Comparison of ENCODE assay signal across 11 cellular contexts in genomic region chr2:196961889-196962288, GRCh38. TPM values are rescaled to one million over a fixed set of nuclear protein-coding genes. Genes with fewer than 3 reads are reported as not detected.
DNase-seq lines count a peak whose midpoint lies in the region; ATAC-seq, FAIRE-seq and TF ChIP-seq lines count a peak whose summit lies in the region.
"Had no signal": no experiment of that assay in that cellular context is flagged by ENCODE, and none has a peak within 500 bp of the region (broad histone marks: within the 10 kb centered on the region; RNA-seq: fewer than 3 reads in every experiment).

No MANE protein-coding gene starts in this region.

- FAIRE-seq in RCC 7860 (lab: Jason Lieb, UNC) = no peak
- FAIRE-seq: endometrium had no signal

- no peak for TF ChIP-seq EP300 in SK-N-SH (IDR thresholded peaks at IDR 0.05; ENCODE audit: borderline replicate concordance in 1 of 2, low read depth in 1 of 2, low read length in 1 of 2)

- CTCF ChIA-PET in SK-N-SH (lab: Yijun Ruan, JAX) = no interaction called here

- peaks cover 4 to 19% of the 10 kb centered on the region in 2 donors for H3K9me3 Mint-ChIP-seq in activated naive CD4-positive, alpha-beta T cell treated with anti-CD3 and anti-CD28 coated beads, Interleukin-2, amount 50 U/mL, for 72 hours

- H3K9me3 ChIP-seq in SK-N-SH = no peaks in the 10 kb centered on the region

- TF ChIP-seq RAD21 in SK-N-SH (IDR thresholded peaks at IDR 0.05; ENCODE audit: low read length) = no peak

- H3K4me3 ChIP-seq in SK-N-SH (ENCODE audit: low read depth in 2 of 2, low read length in 1 of 2) = no peak overlapping the region

- no peaks in the 10 kb centered on the region for H3K79me2 ChIP-seq in SK-N-SH (ENCODE audit: insufficient read depth)

- H3K4me2 ChIP-seq in SK-N-SH = no peak overlapping the region

- no peaks in the 10 kb centered on the region for H3K9me2 ChIP-seq in SK-N-SH

- H3K36me3 ChIP-seq in SK-N-SH (replicated peaks in 1 of 2; ENCODE audit: control insufficient read depth in 1 of 2, insufficient read depth in 2 of 2, low read length in 1 of 2) = no peaks in the 10 kb centered on the region

- peak in 1 of 2 donors; percentile 41 for DNase-seq in activated naive CD4-positive, alpha-beta T cell treated with anti-CD3 and anti-CD28 coated beads, Interleukin-2, amount 50 U/mL, for 72 hours (ENCODE audit: low spot score in 2 of 2)
- DNase-seq in activated naive CD4-positive, alpha-beta T cell treated with anti-CD3 and anti-CD28 coated beads, Interleukin-2, amount 50 U/mL, for 16 hours = no peak
- DNase-seq in NCI-H2029 (lab: John Stamatoyannopoulos, UW) = no peak
- DNase-seq in NCI-H1694 treated with DMSO at 0.1 percent for 48 hours (lab: John Stamatoyannopoulos, UW) = no peak
- no peak for DNase-seq in SK-N-SH
- no peak for DNase-seq in RCC 7860 (ENCODE audit: low spot score)
- DNase-seq: NCI-H510A treated with DMSO at 0.1 percent for 48 hours, nucleus accumbens had no signal

- no peak overlapping the region for H3K9ac ChIP-seq in SK-N-SH

- no peaks in the 10 kb centered on the region for H3K4me1 ChIP-seq in SK-N-SH (ENCODE audit: control insufficient read depth in 1 of 2, insufficient read depth in 2 of 2, low read depth in 1 of 2, low read length in 1 of 2)

- ATAC-seq in activated naive CD4-positive, alpha-beta T cell treated with anti-CD3 and anti-CD28 coated beads, Interleukin-2, amount 50 U/mL, for 72 hours = peak; percentile 87 to 89
- ATAC-seq in HG02623 (IDR thresholded peaks at IDR 0.05; ENCODE audit: unreplicated experiment) = peak; percentile 96
- ATAC-seq in HG03460 (IDR thresholded peaks at IDR 0.05; ENCODE audit: unreplicated experiment) = peak; percentile 90

- no peaks in the 10 kb centered on the region for H3F3A ChIP-seq in SK-N-SH (replicated peaks; ENCODE audit: insufficient read depth)

- peaks cover 0 to 41% of the 10 kb centered on the region in 2 donors for H3K36me3 Mint-ChIP-seq in activated naive CD4-positive, alpha-beta T cell treated with anti-CD3 and anti-CD28 coated beads, Interleukin-2, amount 50 U/mL, for 72 hours

- no peak overlapping the region for H3K27ac ChIP-seq in SK-N-SH (ENCODE audit: low read depth in 2 of 2, low read length in 1 of 2)

- H3K27ac Mint-ChIP-seq in activated naive CD4-positive, alpha-beta T cell treated with anti-CD3 and anti-CD28 coated beads, Interleukin-2, amount 50 U/mL, for 72 hours = peak overlapping the region; percentile 52 to 95

- no peak overlapping the region for H2AFZ ChIP-seq in SK-N-SH (ENCODE audit: low read depth)

- TF ChIP-seq CTCF in SK-N-SH (IDR thresholded peaks at IDR 0.05) = no peak

- H3K27me3 ChIP-seq in SK-N-SH (ENCODE audit: insufficient read depth) = no peaks in the 10 kb centered on the region

- POLR2A ChIA-PET in SK-N-SH (lab: Yijun Ruan, JAX) = no interaction called here

- H4K20me1 ChIP-seq in SK-N-SH (ENCODE audit: insufficient read depth) = no peaks in the 10 kb centered on the region

TF ChIP-seq in SK-N-SH, 30 proteins besides CTCF, POLR2A, EP300 and RAD21:
- TF ChIP-seq CHD2 (IDR thresholded peaks at IDR 0.05; ENCODE audit: low read length, partially characterized antibody) (no peak), PBX3 (IDR thresholded peaks at IDR 0.05) (no peak), NFIC (IDR thresholded peaks at IDR 0.05; ENCODE audit: borderline replicate concordance) (no peak)

RNA-seq across cellular contexts. Expression of gene PGAP1, which starts 35.4 kb away (rescaled TPM):
- total RNA-seq in activated naive CD4-positive, alpha-beta T cell treated with anti-CD3 and anti-CD28 coated beads, Interleukin-2, amount 50 U/mL, for 72 hours = 10 to 100 TPM; 40.2 to 52.1 TPM
- 3.4 and 3.8 TPM in 2 replicates for polyA plus RNA-seq in SK-N-SH (2012; rRNA removed)
- 3.7 and 3.8 TPM in 2 replicates for polyA plus RNA-seq in SK-N-SH (2012; cell fraction: cytosol; rRNA removed)
- polyA plus RNA-seq in SK-N-SH (2012; cell fraction: nucleus; rRNA removed) = 4.1 and 7.4 TPM in 2 replicates
